Comparison of ENCODE assay signal across 21 cellular contexts in genomic region chr12:53955776-53956250, GRCh38. TPM values are rescaled to one million over a fixed set of nuclear protein-coding genes. Genes with fewer than 3 reads are reported as not detected.
DNase-seq lines count a peak whose midpoint lies in the region; ATAC-seq and TF ChIP-seq lines count a peak whose summit lies in the region.
"Had no signal": no experiment of that assay in that cellular context is flagged by ENCODE, and none has a peak within 500 bp of the region (broad histone marks: within the 10 kb centered on the region; RNA-seq: fewer than 3 reads in every experiment).

No MANE protein-coding gene starts in this region.

- H3K4me3 ChIP-seq in Panc1 (ENCODE audit: low read depth in 2 of 2, low read length in 2 of 2): peak overlapping the region in 1 of 2 experiments; percentile 13; a peak in 1 of 4 replicates
- H3K4me3 ChIP-seq: esophagus squamous epithelium, transverse colon had no signal

- TF ChIP-seq CTCF in natural killer cell (IDR thresholded peaks at IDR 0.05) (no peak), Panc1 (IDR thresholded peaks at IDR 0.05) (no peak), foreskin keratinocyte (conservative IDR thresholded peaks at IDR 0.05) (no peak)

- H3K27ac Mint-ChIP-seq in natural killer cell: no peak overlapping the region
- no peak overlapping the region for H3K27ac Mint-ChIP-seq in natural killer cell treated with Interleukin-12 subunit alpha and Interleukin-12 subunit beta and Interleukin-15 and Interleukin-18, amount 100 ng/mL, for 72 hours

- peaks cover 24 to 25% of the 10 kb centered on the region in 2 donors for H3K4me1 Mint-ChIP-seq in natural killer cell
- peaks cover 26 to 32% of the 10 kb centered on the region in 2 donors for H3K4me1 Mint-ChIP-seq in natural killer cell treated with Interleukin-12 subunit alpha and Interleukin-12 subunit beta and Interleukin-15 and Interleukin-18, amount 100 ng/mL, for 72 hours (ENCODE audit: low read depth in 2 of 2)

- intact Hi-C loops in natural killer cell (cut with micrococcal nuclease): loop anchor here (5.0 kb wide), 2 partner anchors 41 to 326 kb away; partner anchors contain the start of genes CBX5 and HNRNPA1
- intact Hi-C loops in Panc1 (cut with micrococcal nuclease; ENCODE audit: unreplicated experiment): no loop called here

- in situ Hi-C loops in Panc1 (cut with HindIII; ENCODE audit: low pct_unique_long_range_greater_than_20kb, low sequenced_read_pairs): no loop called here

- H3K4me1 ChIP-seq in Panc1 (ENCODE audit: control insufficient read depth, insufficient read depth, low read length): peaks cover 72% of the 10 kb centered on the region
- H3K4me1 ChIP-seq in foreskin keratinocyte: peaks cover 4% of the 10 kb centered on the region
- H3K4me1 ChIP-seq: parathyroid adenoma had no signal

- POLR2A ChIA-PET in Panc1 (lab: Charles Lee): no interaction called here

- H3K36me3 ChIP-seq in Panc1 (ENCODE audit: control insufficient read depth, insufficient read depth, low read length): no peaks in the 10 kb centered on the region
- H3K36me3 ChIP-seq: esophagus squamous epithelium, transverse colon had no signal

- peaks cover 75 to 82% of the 10 kb centered on the region in 2 donors for H3K27me3 Mint-ChIP-seq in natural killer cell (ENCODE audit: low read depth in 2 of 2)
- H3K27me3 Mint-ChIP-seq in natural killer cell treated with Interleukin-12 subunit alpha and Interleukin-12 subunit beta and Interleukin-15 and Interleukin-18, amount 100 ng/mL, for 72 hours: peaks cover 60 to 79% of the 10 kb centered on the region in 2 donors

- no peak for DNase-seq in natural killer cell
- no peak for DNase-seq in natural killer cell treated with Interleukin-12 subunit alpha and Interleukin-12 subunit beta and Interleukin-15 and Interleukin-18, amount 100 ng/mL, for 72 hours (ENCODE audit: low spot score)
- no peak for DNase-seq in Panc1 (ENCODE audit: low read depth, low spot score)
- no peak for DNase-seq in foreskin keratinocyte
- no peak for DNase-seq in NCI-H82 (lab: John Stamatoyannopoulos, UW)
- no peak for DNase-seq in activated CD4-positive, CD25-positive, alpha-beta regulatory T cell treated with anti-CD3 and anti-CD28 coated beads, Interleukin-2, amount 50 U/mL, for 72 hours
- DNase-seq: activated CD8-positive, alpha-beta memory T cell treated with anti-CD3 and anti-CD28 coated beads for 24 hours; activated effector memory CD4-positive, alpha-beta T cell treated with Interleukin-2 at 50 U/mL for 16 hours; cerebellar nuclear complex; effector CD4-positive, alpha-beta T cell; esophagus squamous epithelium; glutamatergic neuron; NCI-H187 treated with DMSO at 0.1 percent for 48 hours; NCI-H446; SW 1271; transverse colon had no signal

- peak overlapping the region; percentile 13 for H3K4me3 Mint-ChIP-seq in natural killer cell
- H3K4me3 Mint-ChIP-seq in natural killer cell treated with Interleukin-12 subunit alpha and Interleukin-12 subunit beta and Interleukin-15 and Interleukin-18, amount 100 ng/mL, for 72 hours: no peak overlapping the region

- H3K9me3 ChIP-seq in Panc1 (ENCODE audit: control insufficient read depth, insufficient read depth, low read depth, low read length): no peaks in the 10 kb centered on the region
- H3K9me3 ChIP-seq: esophagus squamous epithelium, transverse colon had no signal

- H3K27ac ChIP-seq in Panc1 (ENCODE audit: low read length) (peak overlapping the region; percentile 89), foreskin keratinocyte (peak overlapping the region; percentile 30)
- H3K27ac ChIP-seq: esophagus squamous epithelium, parathyroid adenoma, RWPE1, transverse colon had no signal

- no peak for ATAC-seq in natural killer cell
- no peak for ATAC-seq in natural killer cell treated with Interleukin-12 subunit alpha and Interleukin-12 subunit beta and Interleukin-15 and Interleukin-18, amount 100 ng/mL, for 72 hours
- ATAC-seq in Panc1: no peak
- ATAC-seq in foreskin keratinocyte: no peak
- ATAC-seq in HG02938 (IDR thresholded peaks at IDR 0.05; ENCODE audit: unreplicated experiment): no peak

- no TSS peak for BruUV-seq in Panc1 (replicated peaks; lab: Mats Ljungman, UMichigan)

- CTCF ChIA-PET in Panc1 (lab: Charles Lee): no interaction called here

- no peaks in the 10 kb centered on the region for H3K27me3 ChIP-seq in Panc1 (ENCODE audit: control insufficient read depth, insufficient read depth, low read length)
- H3K27me3 ChIP-seq in foreskin keratinocyte: peaks cover 46% of the 10 kb centered on the region

- H3K9me3 Mint-ChIP-seq in natural killer cell: no peaks in the 10 kb centered on the region
- no peaks in the 10 kb centered on the region for H3K9me3 Mint-ChIP-seq in natural killer cell treated with Interleukin-12 subunit alpha and Interleukin-12 subunit beta and Interleukin-15 and Interleukin-18, amount 100 ng/mL, for 72 hours

- peaks cover 11% of the 10 kb centered on the region for H3K36me3 Mint-ChIP-seq in natural killer cell
- H3K36me3 Mint-ChIP-seq in natural killer cell treated with Interleukin-12 subunit alpha and Interleukin-12 subunit beta and Interleukin-15 and Interleukin-18, amount 100 ng/mL, for 72 hours: peaks cover 5% of the 10 kb centered on the region

RNA-seq across cellular contexts. Expression of gene HOXC12, which starts 1.1 kb away (rescaled TPM):
- total RNA-seq in natural killer cell (not detected), Panc1 (2021; ENCODE audit: unreplicated experiment) (5.1 TPM), foreskin keratinocyte (2.3 and 4.4 TPM in 2 replicates)
- total RNA-seq in natural killer cell treated with Interleukin-12 subunit alpha and Interleukin-12 subunit beta and Interleukin-15 and Interleukin-18, amount 100 ng/mL, for 72 hours: not detected
- polyA plus RNA-seq in Panc1 (2012; ENCODE audit: insufficient read length): 15.1 TPM
- 2.4 and 4.8 TPM in 2 replicates for polyA plus RNA-seq in foreskin keratinocyte
- total RNA-seq: esophagus squamous epithelium, lung microvascular endothelial cell, transverse colon had no signal
- polyA plus RNA-seq: aorta had no signal

RNA-seq across cellular contexts. Expression of gene HOXC11, which starts 17.1 kb away (rescaled TPM):
- total RNA-seq in natural killer cell (not detected), Panc1 (2021; ENCODE audit: unreplicated experiment) (17.0 TPM), foreskin keratinocyte (4.9 and 6.3 TPM in 2 replicates)
- not detected for total RNA-seq in natural killer cell treated with Interleukin-12 subunit alpha and Interleukin-12 subunit beta and Interleukin-15 and Interleukin-18, amount 100 ng/mL, for 72 hours
- 19.6 TPM for polyA plus RNA-seq in Panc1 (2012; ENCODE audit: insufficient read length)
- polyA plus RNA-seq in foreskin keratinocyte: 5.5 and 6.4 TPM in 2 replicates
- total RNA-seq: esophagus squamous epithelium, lung microvascular endothelial cell, transverse colon had no signal

RNA-seq across cellular contexts. Expression of gene HOXC13, which starts 17.2 kb away (rescaled TPM):
- not detected for total RNA-seq in natural killer cell
- not detected for total RNA-seq in natural killer cell treated with Interleukin-12 subunit alpha and Interleukin-12 subunit beta and Interleukin-15 and Interleukin-18, amount 100 ng/mL, for 72 hours
- 93.5 TPM for total RNA-seq in Panc1 (2021; ENCODE audit: unreplicated experiment)
- 125 TPM for polyA plus RNA-seq in Panc1 (2012; ENCODE audit: insufficient read length)
- total RNA-seq in foreskin keratinocyte: 4.9 and 5.0 TPM in 2 replicates
- 5.7 and 7.1 TPM in 2 replicates for polyA plus RNA-seq in foreskin keratinocyte
- total RNA-seq: lung microvascular endothelial cell, transverse colon had no signal
- polyA plus RNA-seq: aorta had no signal

RNA-seq across cellular contexts. Expression of gene HOTAIR, which starts 18.9 kb away (rescaled TPM):
- total RNA-seq in natural killer cell: not detected
- not detected for total RNA-seq in natural killer cell treated with Interleukin-12 subunit alpha and Interleukin-12 subunit beta and Interleukin-15 and Interleukin-18, amount 100 ng/mL, for 72 hours
- 31.7 TPM for total RNA-seq in Panc1 (2021; ENCODE audit: unreplicated experiment)
- 25.6 TPM for polyA plus RNA-seq in Panc1 (2012; ENCODE audit: insufficient read length)
- total RNA-seq in foreskin keratinocyte: 6.9 and 11.3 TPM in 2 replicates
- 4.8 and 7.8 TPM in 2 replicates for polyA plus RNA-seq in foreskin keratinocyte
- total RNA-seq: esophagus squamous epithelium, lung microvascular endothelial cell, transverse colon had no signal
- polyA plus RNA-seq: aorta had no signal

RNA-seq across cellular contexts. Expression of gene HOXC10, which starts 29.1 kb away (rescaled TPM):
- total RNA-seq in natural killer cell: not detected
- total RNA-seq in natural killer cell treated with Interleukin-12 subunit alpha and Interleukin-12 subunit beta and Interleukin-15 and Interleukin-18, amount 100 ng/mL, for 72 hours: not detected
- 154 TPM for total RNA-seq in Panc1 (2021; ENCODE audit: unreplicated experiment)
- polyA plus RNA-seq in Panc1 (2012; ENCODE audit: insufficient read length): 178 TPM
- 19.6 and 23.0 TPM in 2 replicates for total RNA-seq in foreskin keratinocyte
- polyA plus RNA-seq in foreskin keratinocyte: 31.8 and 32.0 TPM in 2 replicates
- total RNA-seq: lung microvascular endothelial cell, transverse colon had no signal

Comparison
In these comparisons a context has a peak if more than half of its experiments do, and no peak if none do; other contexts are left out.
1. RNA of gene HOXC13, which starts 17.2 kb away (total RNA-seq): 93.5 TPM in Panc1 (single experiment); 4.9 to 5.0 TPM in foreskin keratinocyte, not detected in natural killer cell and not detected in natural killer cell treated with Interleukin-12 subunit alpha and Interleukin-12 subunit beta and Interleukin-15 and Interleukin-18, amount 100 ng/mL, for 72 hours; every median in the first group is over 10 times any median in the second.